In genomic region chr9:26947736-26948135, GRCh38 we compare ENCODE assay signal across 9 cellular contexts. TPM values are rescaled to one million over a fixed set of nuclear protein-coding genes. Genes with fewer than 3 reads are reported as not detected.
DNase-seq lines count a peak whose midpoint lies in the region; ATAC-seq, FAIRE-seq and TF ChIP-seq lines count a peak whose summit lies in the region.
"Had no signal": no experiment of that assay in that cellular context is flagged by ENCODE, and none has a peak within 500 bp of the region (broad histone marks: within the 10 kb centered on the region; RNA-seq: fewer than 3 reads in every experiment).

No MANE protein-coding gene starts in this region.

- ATAC-seq in naive B cell (ENCODE audit: low read depth in 2 of 2), result no peak
- ATAC-seq in HG02885 (IDR thresholded peaks at IDR 0.05; ENCODE audit: poor library complexity, unreplicated experiment), result no peak

- no peaks in the 10 kb centered on the region for H3K9me2 ChIP-seq in Loucy (replicated peaks; ENCODE audit: low read depth, low read length)

- H3K4me1 Mint-ChIP-seq in MCF 10A (ENCODE audit: insufficient read depth, unreplicated experiment), result peaks cover 32% of the 10 kb centered on the region
- H3K4me1 Mint-ChIP-seq in naive B cell, result peaks cover 23 to 44% (median 25%) of the 10 kb centered on the region in 3 donors

- H3K36me3 Mint-ChIP-seq in MCF 10A (ENCODE audit: insufficient read depth, unreplicated experiment), result peaks cover 7% of the 10 kb centered on the region
- H3K36me3 Mint-ChIP-seq in naive B cell, result peaks cover 0 to 4% of the 10 kb centered on the region in 2 donors

- no peak for TF ChIP-seq POLR2A in vagina (IDR thresholded peaks at IDR 0.05)

- intact Hi-C loops in MCF 10A (cut with micrococcal nuclease) (loop anchor here (1.0 to 5.0 kb wide), 2 partner anchors 9 to 55 kb away; partner anchors contain the start of genes CAAP1 and IFT74), vagina (cut with DNase I) (loop anchor here (10.0 kb wide), 1 partner anchor 53 kb away; the partner anchor contains the start of gene CAAP1)

- peak overlapping the region; percentile 87 for H3K4me2 ChIP-seq in Loucy (ENCODE audit: low read depth, low read length, poor library complexity, severe bottlenecking)

- H3K4me1 ChIP-seq in Loucy (ENCODE audit: insufficient read depth, low read length, poor library complexity, severe bottlenecking), result peaks cover 40% of the 10 kb centered on the region
- H3K4me1 ChIP-seq in vagina, result peaks cover 41% of the 10 kb centered on the region

- H2AFZ ChIP-seq in Loucy (ENCODE audit: low read length), result peak overlapping the region; percentile 98

- H3K4me3 Mint-ChIP-seq in MCF 10A (ENCODE audit: unreplicated experiment), result peak overlapping the region; percentile 77
- H3K4me3 Mint-ChIP-seq in naive B cell, result peak overlapping the region; percentile 79 to 99 (median 97)

- H3K9ac ChIP-seq in Loucy (ENCODE audit: low read depth, low read length, poor library complexity, severe bottlenecking), result peak overlapping the region; percentile 94

- peak overlapping the region; percentile 97 for H3K4me3 ChIP-seq in Loucy (ENCODE audit: low read length, poor library complexity, severe bottlenecking)
- H3K4me3 ChIP-seq in vagina, result peak overlapping the region; percentile 98 to 100

- H3K27me3 Mint-ChIP-seq in MCF 10A (ENCODE audit: insufficient read depth, unreplicated experiment), result no peaks in the 10 kb centered on the region
- peaks cover 0 to 5% (median 4%) of the 10 kb centered on the region in 3 donors for H3K27me3 Mint-ChIP-seq in naive B cell

- TSS peak; percentile 84 for BruUV-seq in MCF 10A (replicated peaks; lab: Mats Ljungman, UMichigan)

- POLR2A ChIA-PET in MCF 10A (lab: Yijun Ruan, JAX), result interaction anchor here (0.6 to 3.1 kb wide), 11 partner anchors 9 to 624 kb away, joined by 3 to 79 read pairs (median 6); partner anchors contain the start of genes CAAP1 and IFT74

- TF ChIP-seq CTCF in C4-2B (conservative IDR thresholded peaks at IDR 0.05) (no peak), Loucy (conservative IDR thresholded peaks at IDR 0.05; ENCODE audit: low read length) (no peak), MCF 10A (IDR thresholded peaks at IDR 0.05; ENCODE audit: unreplicated experiment) (no peak), vagina (IDR thresholded peaks at IDR 0.05) (no peak)

- peaks cover 9% of the 10 kb centered on the region for H3K27me3 ChIP-seq in Loucy (ENCODE audit: insufficient read depth, low read length, poor library complexity, severe bottlenecking)
- no peaks in the 10 kb centered on the region for H3K27me3 ChIP-seq in vagina

- H3K36me3 ChIP-seq in Loucy (ENCODE audit: insufficient read depth, low read length) (no peaks in the 10 kb centered on the region), vagina (no peaks in the 10 kb centered on the region)

- no peak for FAIRE-seq in RCC 7860 (lab: Jason Lieb, UNC)

- H3K9me3 ChIP-seq in Loucy (ENCODE audit: insufficient read depth, low read depth, low read length) (no peaks in the 10 kb centered on the region), vagina (no peaks in the 10 kb centered on the region)

- H3F3A ChIP-seq in Loucy (ENCODE audit: low read depth), result no peaks in the 10 kb centered on the region

- no peak for DNase-seq in MCF 10A (ENCODE audit: unreplicated experiment)
- no peak for DNase-seq in naive B cell
- no peak for DNase-seq in vagina (ENCODE audit: extremely low spot score in 2 of 2)
- no peak for DNase-seq in NCI-H128 (lab: John Stamatoyannopoulos, UW; ENCODE audit: unreplicated experiment)
- DNase-seq in RCC 7860 (ENCODE audit: low spot score), result no peak

- H3K9me3 Mint-ChIP-seq in MCF 10A (ENCODE audit: unreplicated experiment) (no peaks in the 10 kb centered on the region), naive B cell (no peaks in the 10 kb centered on the region)

- H4K20me1 ChIP-seq in Loucy (ENCODE audit: insufficient read depth, low read length, poor library complexity, severe bottlenecking), result peaks cover 34% of the 10 kb centered on the region

- H3K27ac ChIP-seq in C4-2B (peak overlapping the region; percentile 94), vagina (peak overlapping the region; percentile 97)

- CTCF ChIA-PET in MCF 10A (lab: Yijun Ruan, JAX), result interaction anchor here (0.6 to 1.5 kb wide), 2 partner anchors 27 to 55 kb away, joined by 3 to 4 read pairs; no protein-coding TSS in a partner anchor

- peaks cover 43% of the 10 kb centered on the region for H3K79me2 ChIP-seq in Loucy (ENCODE audit: insufficient read depth, low read length)

- H3K27ac Mint-ChIP-seq in MCF 10A (ENCODE audit: low read depth, unreplicated experiment) (peak overlapping the region; percentile 99), naive B cell (peak overlapping the region; percentile 97 to 100 (median 100))

RNA-seq across cellular contexts. Expression of gene PLAA, which starts 0.7 kb away (rescaled TPM):
- total RNA-seq in MCF 10A (2022), result 29.6 and 36.7 TPM in 2 replicates
- 10 to 100 TPM; 16.6 to 24.0 (median 22.9) TPM for polyA plus RNA-seq in naive B cell (ENCODE audit: low read depth in 6 of 6)
- total RNA-seq in vagina, result 28.5 TPM

RNA-seq across cellular contexts. Expression of gene IFT74, which starts 8.5 kb away (rescaled TPM):
- total RNA-seq in MCF 10A (2022) (28.7 and 31.5 TPM in 2 replicates), vagina (16.0 TPM)
- polyA plus RNA-seq in naive B cell (ENCODE audit: low read depth in 6 of 6), result 10 to 100 TPM in 4 of 6 donors, 1 to 10 TPM in 2; 5.9 to 15.6 (median 12.8) TPM

RNA-seq across cellular contexts. Expression of gene CAAP1, which starts 55.1 kb away (rescaled TPM):
- 29.2 and 35.2 TPM in 2 replicates for total RNA-seq in MCF 10A (2022)
- polyA plus RNA-seq in naive B cell (ENCODE audit: low read depth in 6 of 6), result 10 to 100 TPM; 12.8 to 23.6 (median 13.9) TPM
- total RNA-seq in vagina, result 10.6 TPM

RNA-seq across cellular contexts. Expression of gene LRRC19, which starts 57.7 kb away (rescaled TPM):
- not detected in 2 replicates for total RNA-seq in MCF 10A (2022)
- polyA plus RNA-seq in naive B cell (ENCODE audit: low read depth in 6 of 6), result under 1 TPM in 3 of 6 donors, not detected in 3; 0.27 to 0.44 (median 0.37) TPM
- total RNA-seq in vagina, result not detected
- total RNA-seq: HT1080 had no signal
